ENCODE assay signal across 1 cellular context in the genomic region with DNA sequence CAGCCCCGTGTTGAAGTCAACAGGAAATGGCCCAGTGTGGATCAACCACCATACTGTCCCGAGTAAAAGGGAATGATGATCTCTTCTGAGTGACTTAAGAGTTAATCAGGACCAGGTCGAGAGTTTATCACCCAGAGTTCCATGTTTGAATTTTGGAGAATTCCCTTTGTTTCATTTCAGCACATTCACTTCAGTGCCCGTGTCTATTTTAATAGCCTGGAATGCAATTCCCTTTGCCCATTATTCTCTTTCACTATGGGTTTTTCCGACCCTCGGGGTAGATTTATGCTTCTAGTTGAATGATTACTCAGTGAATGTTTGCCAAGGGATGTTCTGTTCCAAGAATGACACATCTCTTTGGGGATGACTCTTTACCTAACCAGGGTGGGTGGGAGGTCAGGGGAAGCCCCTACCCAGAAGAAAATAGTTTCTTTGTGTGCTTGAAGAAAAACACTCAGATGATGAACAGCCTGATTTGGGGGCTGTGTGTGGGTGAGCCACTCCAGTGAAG.
TF ChIP-seq lines count a peak whose summit lies in the region.

No MANE protein-coding gene starts in this region.

TF ChIP-seq in HepG2, 621 proteins besides CTCF, POLR2A, EP300 and RAD21 (continued from another document):
- TF ChIP-seq, protein P1, sequence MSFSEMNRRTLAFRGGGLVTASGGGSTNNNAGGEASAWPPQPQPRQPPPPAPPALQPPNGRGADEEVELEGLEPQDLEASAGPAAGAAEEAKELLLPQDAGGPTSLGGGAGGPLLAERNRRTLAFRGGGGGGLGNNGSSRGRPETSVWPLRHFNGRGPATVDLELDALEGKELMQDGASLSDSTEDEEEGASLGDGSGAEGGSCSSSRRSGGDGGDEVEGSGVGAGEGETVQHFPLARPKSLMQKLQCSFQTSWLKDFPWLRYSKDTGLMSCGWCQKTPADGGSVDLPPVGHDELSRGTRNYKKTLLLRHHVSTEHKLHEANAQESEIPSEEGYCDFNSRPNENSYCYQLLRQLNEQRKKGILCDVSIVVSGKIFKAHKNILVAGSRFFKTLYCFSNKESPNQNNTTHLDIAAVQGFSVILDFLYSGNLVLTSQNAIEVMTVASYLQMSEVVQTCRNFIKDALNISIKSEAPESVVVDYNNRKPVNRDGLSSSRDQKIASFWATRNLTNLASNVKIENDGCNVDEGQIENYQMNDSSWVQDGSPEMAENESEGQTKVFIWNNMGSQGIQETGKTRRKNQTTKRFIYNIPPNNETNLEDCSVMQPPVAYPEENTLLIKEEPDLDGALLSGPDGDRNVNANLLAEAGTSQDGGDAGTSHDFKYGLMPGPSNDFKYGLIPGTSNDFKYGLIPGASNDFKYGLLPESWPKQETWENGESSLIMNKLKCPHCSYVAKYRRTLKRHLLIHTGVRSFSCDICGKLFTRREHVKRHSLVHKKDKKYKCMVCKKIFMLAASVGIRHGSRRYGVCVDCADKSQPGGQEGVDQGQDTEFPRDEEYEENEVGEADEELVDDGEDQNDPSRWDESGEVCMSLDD (CRISPR knock-in tag; IDR thresholded peaks at IDR 0.05; ENCODE audit: borderline replicate concordance): no peak
- TF ChIP-seq, protein P2, sequence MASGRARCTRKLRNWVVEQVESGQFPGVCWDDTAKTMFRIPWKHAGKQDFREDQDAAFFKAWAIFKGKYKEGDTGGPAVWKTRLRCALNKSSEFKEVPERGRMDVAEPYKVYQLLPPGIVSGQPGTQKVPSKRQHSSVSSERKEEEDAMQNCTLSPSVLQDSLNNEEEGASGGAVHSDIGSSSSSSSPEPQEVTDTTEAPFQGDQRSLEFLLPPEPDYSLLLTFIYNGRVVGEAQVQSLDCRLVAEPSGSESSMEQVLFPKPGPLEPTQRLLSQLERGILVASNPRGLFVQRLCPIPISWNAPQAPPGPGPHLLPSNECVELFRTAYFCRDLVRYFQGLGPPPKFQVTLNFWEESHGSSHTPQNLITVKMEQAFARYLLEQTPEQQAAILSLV (CRISPR knock-in tag; IDR thresholded peaks at IDR 0.05; ENCODE audit: borderline replicate concordance): no peak
- no peak for TF ChIP-seq ZNF563 (CRISPR knock-in tag; IDR thresholded peaks at IDR 0.05)
- no peak for TF ChIP-seq FOXO1 (CRISPR knock-in tag; IDR thresholded peaks at IDR 0.05)
- TF ChIP-seq, protein P3, sequence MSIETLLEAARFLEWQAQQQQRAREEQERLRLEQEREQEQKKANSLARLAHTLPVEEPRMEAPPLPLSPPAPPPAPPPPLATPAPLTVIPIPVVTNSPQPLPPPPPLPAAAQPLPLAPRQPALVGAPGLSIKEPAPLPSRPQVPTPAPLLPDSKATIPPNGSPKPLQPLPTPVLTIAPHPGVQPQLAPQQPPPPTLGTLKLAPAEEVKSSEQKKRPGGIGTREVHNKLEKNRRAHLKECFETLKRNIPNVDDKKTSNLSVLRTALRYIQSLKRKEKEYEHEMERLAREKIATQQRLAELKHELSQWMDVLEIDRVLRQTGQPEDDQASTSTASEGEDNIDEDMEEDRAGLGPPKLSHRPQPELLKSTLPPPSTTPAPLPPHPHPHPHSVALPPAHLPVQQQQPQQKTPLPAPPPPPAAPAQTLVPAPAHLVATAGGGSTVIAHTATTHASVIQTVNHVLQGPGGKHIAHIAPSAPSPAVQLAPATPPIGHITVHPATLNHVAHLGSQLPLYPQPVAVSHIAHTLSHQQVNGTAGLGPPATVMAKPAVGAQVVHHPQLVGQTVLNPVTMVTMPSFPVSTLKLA (IDR thresholded peaks at IDR 0.05): no peak
TF ChIP-seq in HepG2: peak in this region for 0.
